Comparison of ENCODE assay signal across 15 cellular contexts in genomic region chr5:75156585-75156984, GRCh38.
DNase-seq lines count a peak whose midpoint lies in the region; ATAC-seq, FAIRE-seq and TF ChIP-seq lines count a peak whose summit lies in the region.
"Had no signal": no experiment of that assay in that cellular context is flagged by ENCODE, and none has a peak within 500 bp of the region (broad histone marks: within the 10 kb centered on the region; RNA-seq: fewer than 3 reads in every experiment).

No MANE protein-coding gene starts in this region.

- DNase-seq in Calu3: peak; percentile 16
- no peak for DNase-seq in K562 (ENCODE audit: extremely low read depth in 1 of 4, low spot score in 3 of 4)
- DNase-seq in keratinocyte (ENCODE audit: low read depth, low spot score): no peak
- DNase-seq in NCI-H446 treated with DMSO at 0.1 percent for 48 hours (lab: John Stamatoyannopoulos, UW): no peak
- DNase-seq in Ammon's horn (ENCODE audit: low spot score): no peak
- DNase-seq in activated gamma-delta T cell (lab: John Stamatoyannopoulos, UW): no peak
- DNase-seq: activated naive CD8-positive, alpha-beta T cell treated with anti-CD3 and anti-CD28 coated beads for 36 hours; foreskin melanocyte; kidney glomerular epithelial cell; natural killer cell; NCI-H2171 treated with DMSO at 0.1 percent for 48 hours had no signal

- dilution Hi-C loops in keratinocyte (cut with MboI; ENCODE audit: extremely low pct_ligation_motif_present, low sequenced_read_pairs): no loop called here

- peak; percentile 25; the same call in 1 of the 2 replicates for TF ChIP-seq RAD21 in Ishikawa (IDR thresholded peaks at IDR 0.05; ENCODE audit: low read depth)
- peak in 1 of 2 experiments; percentile 26; a peak in 1 of 4 replicates for TF ChIP-seq RAD21 in K562 (CRISPR knock-in tag; conservative IDR thresholded peaks at IDR 0.05 in 1 of 2, IDR thresholded peaks at IDR 0.05 in 1 of 2)

- intact Hi-C loops in Calu3 (cut with micrococcal nuclease; ENCODE audit: unreplicated experiment): loop anchor here (1.0 kb wide), 1 partner anchor 109 kb away; no protein-coding TSS in a partner anchor
- intact Hi-C loops in K562 (cut with micrococcal nuclease): no loop called here

- no peak for FAIRE-seq in K562 (lab: Jason Lieb, UNC)
- no peak for FAIRE-seq in keratinocyte (lab: Jason Lieb, UNC)
- FAIRE-seq: colon had no signal

- POLR2A ChIA-PET in K562 (lab: Yijun Ruan, JAX): no interaction called here

- H3K4me3 Mint-ChIP-seq in Calu3 (ENCODE audit: low read depth, unreplicated experiment): no peak overlapping the region
- H3K4me3 Mint-ChIP-seq: activated naive CD8-positive, alpha-beta T cell treated with anti-CD3 and anti-CD28 coated beads for 36 hours; natural killer cell had no signal

- no peak overlapping the region for H2AFZ ChIP-seq in K562 (ENCODE audit: low read depth, low read length)
- no peak overlapping the region for H2AFZ ChIP-seq in keratinocyte (ENCODE audit: control insufficient read depth, low read length)

- H3K27ac ChIP-seq in K562 (ENCODE audit: extremely low read depth, low read depth, low read length): no peak overlapping the region
- H3K27ac ChIP-seq in keratinocyte (ENCODE audit: control insufficient read depth, insufficient read depth, low read length): no peak overlapping the region
- H3K27ac ChIP-seq: suprapubic skin had no signal

- TF ChIP-seq EP300 in Ishikawa (IDR thresholded peaks at IDR 0.05; ENCODE audit: borderline replicate concordance) (no peak), K562 (IDR thresholded peaks at IDR 0.05; ENCODE audit: low read length) (no peak)

- H4K20me1 ChIP-seq in K562 (replicated peaks; ENCODE audit: control insufficient read depth, insufficient read depth, low read length) (no peaks in the 10 kb centered on the region), keratinocyte (ENCODE audit: control insufficient read depth, extremely low read depth, insufficient read depth, low read length) (no peaks in the 10 kb centered on the region)

- BruUV-seq in Calu3 (replicated peaks; lab: Mats Ljungman, UMichigan) (no TSS peak), K562 (replicated peaks; lab: Mats Ljungman, UMichigan) (no TSS peak)

- H3K36me3 ChIP-seq in K562 (ENCODE audit: control insufficient read depth, insufficient read depth, low read length): no peaks in the 10 kb centered on the region
- no peaks in the 10 kb centered on the region for H3K36me3 ChIP-seq in keratinocyte (ENCODE audit: control insufficient read depth in 2 of 2, extremely low read depth in 1 of 2, insufficient read depth in 2 of 2, low read length in 2 of 2)
- H3K36me3 ChIP-seq: suprapubic skin had no signal

- H3K9me1 ChIP-seq in K562 (ENCODE audit: control insufficient read depth, insufficient read depth, low read length): no peaks in the 10 kb centered on the region
- no peaks in the 10 kb centered on the region for H3K9me1 ChIP-seq in keratinocyte (ENCODE audit: control insufficient read depth, extremely low read depth, insufficient read depth, low read length)

- peaks cover 9% of the 10 kb centered on the region for H3K9me3 Mint-ChIP-seq in Calu3 (ENCODE audit: low read depth, unreplicated experiment)

- in situ Hi-C loops in K562 (cut with MboI): no loop called here

- no peaks in the 10 kb centered on the region; the same call in 1 of the 2 replicates for H3K9me3 ChIP-seq in K562 (replicated peaks; ENCODE audit: control insufficient read depth, insufficient read depth, low read depth, low read length)
- no peaks in the 10 kb centered on the region for H3K9me3 ChIP-seq in keratinocyte (ENCODE audit: control insufficient read depth, low read depth, low read length)

- no peak overlapping the region for H3K4me2 ChIP-seq in K562 (ENCODE audit: insufficient read depth, low read length)
- H3K4me2 ChIP-seq in keratinocyte (ENCODE audit: control insufficient read depth, extremely low read depth, insufficient read depth, low read depth, low read length): no peak overlapping the region

- CTCF ChIA-PET in Calu3 (lab: Charles Lee) (interaction anchor here (0.6 to 1.5 kb wide), 5 partner anchors 79 to 231 kb away, joined by 3 to 5 read pairs (median 3); partner anchors contain the start of gene ANKRD31), K562 (lab: Yijun Ruan, JAX; ENCODE audit: low intra/inter-chr PET ratio) (no interaction called here)

- H3K9ac ChIP-seq in K562 (ENCODE audit: insufficient read depth in 1 of 2, low read depth in 2 of 2, low read length in 2 of 2) (no peak overlapping the region), keratinocyte (ENCODE audit: control insufficient read depth, extremely low read depth, insufficient read depth, low read length) (no peak overlapping the region)

- H3K4me3 ChIP-seq in K562 (no peak overlapping the region), keratinocyte (ENCODE audit: control insufficient read depth in 2 of 3, extremely low read depth in 1 of 3, insufficient read depth in 2 of 3, low read depth in 1 of 3, low read length in 3 of 3) (no peak overlapping the region)
- H3K4me3 ChIP-seq: suprapubic skin had no signal

- no peaks in the 10 kb centered on the region for H3K27me3 ChIP-seq in K562 (ENCODE audit: control insufficient read depth in 2 of 2, insufficient read depth in 2 of 2, low read length in 2 of 2)
- H3K27me3 ChIP-seq in keratinocyte (ENCODE audit: control insufficient read depth, extremely low read depth, insufficient read depth, low read length): no peaks in the 10 kb centered on the region
- H3K27me3 ChIP-seq: suprapubic skin had no signal

- ATAC-seq in K562: no peak
- no peak for ATAC-seq in GM18861 (IDR thresholded peaks at IDR 0.05; ENCODE audit: unreplicated experiment)
- ATAC-seq: natural killer cell had no signal

- peaks cover 18% of the 10 kb centered on the region for H3K4me1 Mint-ChIP-seq in Calu3 (ENCODE audit: low read depth, unreplicated experiment)
- H3K4me1 Mint-ChIP-seq: activated naive CD8-positive, alpha-beta T cell treated with anti-CD3 and anti-CD28 coated beads for 36 hours; natural killer cell had no signal

- TF ChIP-seq CTCF in Calu3 (IDR thresholded peaks at IDR 0.05; ENCODE audit: unreplicated experiment) (peak; percentile 20), K562 (IDR thresholded peaks at IDR 0.05 in 2 of 3, conservative IDR thresholded peaks at IDR 0.05 in 1 of 3; ENCODE audit: insufficient read depth in 2 of 3, low read depth in 1 of 3, low read length in 3 of 3) (peak in 2 of 3 experiments; percentile 11 to 13; a peak in 1 of 6 replicates), keratinocyte (optimal IDR thresholded peaks at IDR 0.05 in 1 of 3, IDR thresholded peaks at IDR 0.05 in 1 of 3, conservative IDR thresholded peaks at IDR 0.05 in 1 of 3; ENCODE audit: extremely low read depth in 1 of 3, insufficient read depth in 2 of 3, low read length in 3 of 3) (peak in 2 of 3 experiments; percentile 12 to 37)

- no peak for TF ChIP-seq POLR2A in K562 (conservative IDR thresholded peaks at IDR 0.05)

- no peak overlapping the region for H3K27ac Mint-ChIP-seq in Calu3 (ENCODE audit: unreplicated experiment)
- H3K27ac Mint-ChIP-seq: activated naive CD8-positive, alpha-beta T cell treated with anti-CD3 and anti-CD28 coated beads for 36 hours; natural killer cell had no signal

- H3K4me1 ChIP-seq in K562 (replicated peaks in 1 of 2; ENCODE audit: control insufficient read depth in 2 of 2, insufficient read depth in 2 of 2, low read length in 2 of 2): no peaks in the 10 kb centered on the region
- H3K4me1 ChIP-seq in keratinocyte (ENCODE audit: control insufficient read depth, extremely low read depth, insufficient read depth, low read length): peaks cover 9% of the 10 kb centered on the region
- H3K4me1 ChIP-seq: suprapubic skin had no signal

- H3K27me3 Mint-ChIP-seq in Calu3 (ENCODE audit: unreplicated experiment): no peaks in the 10 kb centered on the region
- H3K27me3 Mint-ChIP-seq: activated naive CD8-positive, alpha-beta T cell treated with anti-CD3 and anti-CD28 coated beads for 36 hours had no signal

- no peaks in the 10 kb centered on the region for H3K36me3 Mint-ChIP-seq in Calu3 (ENCODE audit: insufficient read depth, unreplicated experiment)

- H3K79me2 ChIP-seq in K562 (ENCODE audit: control insufficient read depth, insufficient read depth, low read length): no peaks in the 10 kb centered on the region
- no peaks in the 10 kb centered on the region for H3K79me2 ChIP-seq in keratinocyte (ENCODE audit: control insufficient read depth, insufficient read depth, low read length)

TF ChIP-seq in Ishikawa, 13 proteins besides CTCF, POLR2A, EP300 and RAD21 (continues in another document):
- TF ChIP-seq FOXM1 (IDR thresholded peaks at IDR 0.05; ENCODE audit: borderline replicate concordance, low read depth) (no peak), TEAD4 (IDR thresholded peaks at IDR 0.05) (no peak), TAF1 (IDR thresholded peaks at IDR 0.05; ENCODE audit: low read depth) (no peak), TCF12 (IDR thresholded peaks at IDR 0.05; ENCODE audit: low read depth) (no peak), CREB1 (IDR thresholded peaks at IDR 0.05; ENCODE audit: low read depth) (no peak)

TF ChIP-seq in K562, 482 proteins besides CTCF, POLR2A, EP300 and RAD21 (continues in another document):
- TF ChIP-seq ZNF444 (CRISPR knock-in tag; IDR thresholded peaks at IDR 0.05): no peak
- TF ChIP-seq CBX2 (IDR thresholded peaks at IDR 0.05; ENCODE audit: insufficient read depth, low read length, poor library complexity, severe bottlenecking): no peak
- TF ChIP-seq CREB5 (CRISPR knock-in tag; IDR thresholded peaks at IDR 0.05): no peak
- no peak for TF ChIP-seq HCFC1 (IDR thresholded peaks at IDR 0.05; ENCODE audit: low read depth, low read length)
- no peak for TF ChIP-seq ZNF511 (CRISPR knock-in tag; IDR thresholded peaks at IDR 0.05)
- TF ChIP-seq NCOA4 (IDR thresholded peaks at IDR 0.05; ENCODE audit: partially characterized antibody): no peak
- no peak for TF ChIP-seq ILK (tag; IDR thresholded peaks at IDR 0.05; ENCODE audit: borderline replicate concordance, low read depth)
- no peak for TF ChIP-seq TCFL5 (CRISPR knock-in tag; conservative IDR thresholded peaks at IDR 0.05)
